Comparison of ENCODE assay signal across 25 cellular contexts in the genomic region with DNA sequence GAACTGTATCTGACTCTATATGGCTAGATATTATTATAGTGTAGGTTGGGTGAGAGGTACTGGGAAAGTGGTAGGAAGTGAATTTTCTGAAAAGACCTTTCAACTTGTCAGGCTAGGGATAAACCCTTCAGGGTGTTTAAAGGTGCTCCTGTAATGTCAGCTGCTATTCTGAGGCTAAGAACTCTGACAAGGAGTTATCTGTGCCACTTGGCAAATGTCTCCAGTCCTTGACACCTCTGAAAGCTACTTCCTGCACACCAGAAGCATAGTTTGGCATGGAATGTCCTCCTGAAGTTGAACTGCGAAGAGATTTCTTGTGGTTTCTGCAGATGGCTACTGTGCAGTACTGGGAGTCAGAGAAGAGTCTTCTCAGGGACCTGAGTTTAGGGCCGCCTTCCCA.
"Had no signal": no experiment of that assay in that cellular context is flagged by ENCODE, and none has a peak within 500 bp of the region (broad histone marks: within the 10 kb centered on the region; RNA-seq: fewer than 3 reads in every experiment).

No MANE protein-coding gene starts in this region.

- H3K27me3 ChIP-seq: heart right ventricle, hepatocyte, ovary, spleen, suprapubic skin, tibial artery, upper lobe of right lung had no signal

- H3K27ac ChIP-seq: hepatocyte, ovary, prostate gland, spleen, suprapubic skin, thoracic aorta, tibial artery, upper lobe of right lung had no signal

- H3K4me3 Mint-ChIP-seq: naive thymus-derived CD4-positive, alpha-beta T cell; natural killer cell treated with Interleukin-12 subunit alpha and Interleukin-12 subunit beta and Interleukin-15 and Interleukin-18, amount 100 ng/mL, for 72 hours; stimulated activated effector memory CD8-positive, alpha-beta T cell treated with anti-CD3 and anti-CD28 coated beads, Interleukin-12 subunit alpha, Interleukin-12 subunit beta, amount 100 ng/mL, for 72 hours; stimulated activated naive CD8-positive, alpha-beta T cell treated with anti-CD3 and anti-CD28 coated beads, Interleukin-15, Interleukin-2, amounts not matched to agents 100 ng/mL and 50 ng/mL, for 24 hours had no signal

- H3K79me2 ChIP-seq: hepatocyte had no signal

- H3K9me3 Mint-ChIP-seq: naive thymus-derived CD4-positive, alpha-beta T cell; natural killer cell treated with Interleukin-12 subunit alpha and Interleukin-12 subunit beta and Interleukin-15 and Interleukin-18, amount 100 ng/mL, for 72 hours; stimulated activated effector memory CD8-positive, alpha-beta T cell treated with anti-CD3 and anti-CD28 coated beads, Interleukin-12 subunit alpha, Interleukin-12 subunit beta, amount 100 ng/mL, for 72 hours; stimulated activated naive CD8-positive, alpha-beta T cell treated with anti-CD3 and anti-CD28 coated beads, Interleukin-15, Interleukin-2, amounts not matched to agents 100 ng/mL and 50 ng/mL, for 24 hours had no signal

- H3K4me3 ChIP-seq: heart right ventricle, hepatocyte, lung, mucosa of descending colon, ovary, prostate gland, spleen, suprapubic skin, thoracic aorta, tibial artery, upper lobe of right lung had no signal

- H3K4me1 ChIP-seq: prostate gland, spleen, suprapubic skin, upper lobe of right lung had no signal

- H3K9me3 ChIP-seq: heart right ventricle, mucosa of descending colon, ovary, prostate gland, spleen, suprapubic skin, thoracic aorta, tibial artery, upper lobe of right lung had no signal

- H3K36me3 ChIP-seq: ovary, prostate gland, thoracic aorta, tibial artery, upper lobe of right lung had no signal

- H3K27ac Mint-ChIP-seq: natural killer cell treated with Interleukin-12 subunit alpha and Interleukin-12 subunit beta and Interleukin-15 and Interleukin-18, amount 100 ng/mL, for 72 hours; stimulated activated effector memory CD8-positive, alpha-beta T cell treated with anti-CD3 and anti-CD28 coated beads, Interleukin-12 subunit alpha, Interleukin-12 subunit beta, amount 100 ng/mL, for 72 hours; stimulated activated naive CD8-positive, alpha-beta T cell treated with anti-CD3 and anti-CD28 coated beads, Interleukin-15, Interleukin-2, amounts not matched to agents 100 ng/mL and 50 ng/mL, for 24 hours had no signal

- H3K27me3 Mint-ChIP-seq: naive thymus-derived CD4-positive, alpha-beta T cell; natural killer cell treated with Interleukin-12 subunit alpha and Interleukin-12 subunit beta and Interleukin-15 and Interleukin-18, amount 100 ng/mL, for 72 hours; stimulated activated naive CD8-positive, alpha-beta T cell treated with anti-CD3 and anti-CD28 coated beads, Interleukin-15, Interleukin-2, amounts not matched to agents 100 ng/mL and 50 ng/mL, for 24 hours had no signal

- H3K4me1 Mint-ChIP-seq: naive thymus-derived CD4-positive, alpha-beta T cell; stimulated activated effector memory CD8-positive, alpha-beta T cell treated with anti-CD3 and anti-CD28 coated beads, Interleukin-12 subunit alpha, Interleukin-12 subunit beta, amount 100 ng/mL, for 72 hours had no signal

- H2AFZ ChIP-seq: hepatocyte had no signal

- DNase-seq: heart right ventricle; kidney glomerular epithelial cell; left cardiac atrium; mesendoderm; midbrain; mucosa of descending colon; naive thymus-derived CD4-positive, alpha-beta T cell; ovary; small intestine; spleen; stimulated activated CD4-positive, alpha-beta T cell treated with anti-CD3 and anti-CD28 coated beads, Interleukin-4, amount 100 ng/mL, for 24 hours; stimulated activated naive CD4-positive, alpha-beta T cell; tibial artery; trophoblast cell; upper lobe of right lung had no signal

- ATAC-seq: left lobe of liver; mucosa of descending colon; naive thymus-derived CD4-positive, alpha-beta T cell; natural killer cell treated with Interleukin-12 subunit alpha and Interleukin-12 subunit beta and Interleukin-15 and Interleukin-18, amount 100 ng/mL, for 72 hours; sciatic nerve; stimulated activated effector memory CD8-positive, alpha-beta T cell treated with anti-CD3 and anti-CD28 coated beads, Interleukin-12 subunit alpha, Interleukin-12 subunit beta, amount 100 ng/mL, for 72 hours; upper lobe of right lung had no signal

- H3K36me3 Mint-ChIP-seq: natural killer cell treated with Interleukin-12 subunit alpha and Interleukin-12 subunit beta and Interleukin-15 and Interleukin-18, amount 100 ng/mL, for 72 hours; stimulated activated effector memory CD8-positive, alpha-beta T cell treated with anti-CD3 and anti-CD28 coated beads, Interleukin-12 subunit alpha, Interleukin-12 subunit beta, amount 100 ng/mL, for 72 hours had no signal

- H3K4me2 ChIP-seq: hepatocyte had no signal
